ENCODE assay signal across 20 cellular contexts in the genomic region with DNA sequence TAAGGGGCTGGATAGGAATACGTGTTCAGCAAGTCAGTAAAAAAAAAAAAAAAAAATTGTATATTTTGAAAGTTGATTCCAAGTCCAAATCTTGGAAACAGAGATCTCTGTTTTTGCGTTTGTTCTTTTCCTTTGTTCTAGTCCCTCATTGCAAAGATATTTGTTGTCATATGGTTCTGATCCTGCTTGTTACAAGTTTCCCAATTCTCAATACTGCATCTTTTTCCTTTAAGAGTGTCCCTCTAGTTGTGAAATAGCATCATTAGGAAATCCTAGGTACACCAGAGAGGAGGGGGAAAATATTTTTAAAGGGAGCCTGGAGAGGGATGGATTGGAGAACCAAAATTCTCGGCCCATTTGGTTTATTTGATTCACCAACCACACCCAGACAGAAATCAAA.
DNase-seq lines count a peak whose midpoint lies in the region; ATAC-seq and TF ChIP-seq lines count a peak whose summit lies in the region.
"Had no signal": no experiment of that assay in that cellular context is flagged by ENCODE, and none has a peak within 500 bp of the region (broad histone marks: within the 10 kb centered on the region; RNA-seq: fewer than 3 reads in every experiment).

No MANE protein-coding gene starts in this region.

- H3K36me3 ChIP-seq in GM23248 (ENCODE audit: low read depth), result no peaks in the 10 kb centered on the region
- no peaks in the 10 kb centered on the region for H3K36me3 ChIP-seq in breast epithelium
- no peaks in the 10 kb centered on the region for H3K36me3 ChIP-seq in left lung
- no peaks in the 10 kb centered on the region for H3K36me3 ChIP-seq in upper lobe of right lung
- H3K36me3 ChIP-seq: BE2C, HAP-1, SJCRH30 had no signal

- peak overlapping the region; percentile 58 for H2AFZ ChIP-seq in GM23248

- no peaks in the 10 kb centered on the region for H3K9me2 ChIP-seq in GM23248 (ENCODE audit: insufficient read depth)

- peaks cover 36% of the 10 kb centered on the region for H3F3A ChIP-seq in GM23248 (ENCODE audit: insufficient read depth)

- no peak for TF ChIP-seq POLR2A in breast epithelium (IDR thresholded peaks at IDR 0.05)

- no peak overlapping the region for H3K9ac ChIP-seq in GM23248

- peak; percentile 39 for DNase-seq in GM23248
- no peak for DNase-seq in breast epithelium (ENCODE audit: low spot score in 2 of 2)
- DNase-seq in left lung, result no peak
- DNase-seq in upper lobe of right lung, result no peak
- no peak for DNase-seq in stimulated activated CD4-positive, alpha-beta T cell treated with anti-CD3 and anti-CD28 coated beads, Interleukin-1b, Interleukin-23, amount 100 ng/mL, for 48 hours
- DNase-seq in activated gamma-delta T cell (lab: John Stamatoyannopoulos, UW), result no peak
- DNase-seq: BE2C; CD4-positive, CD25-positive, alpha-beta regulatory T cell; COR-L47; DMS 273 treated with DMSO at 0.1 percent for 48 hours; IMR-90; NCI-H1048; NCI-H1436; NCI-H2029; NCI-H345; NCI-H524 treated with DMSO at 0.1 percent for 48 hours; SJCRH30 had no signal

- WGBS in GM23248 (ENCODE audit: low coverage in 1 of 2, low lambda C conversion rate in 2 of 2, missing lambda C conversion rate in 2 of 2), 2 experiments, result 16 to 23% methylated on average over 3 of the region's 3 CpGs

- no peaks in the 10 kb centered on the region for H4K20me1 ChIP-seq in GM23248 (ENCODE audit: insufficient read depth)

- H3K79me2 ChIP-seq in GM23248 (ENCODE audit: insufficient read depth), result no peaks in the 10 kb centered on the region

- H3K4me1 ChIP-seq in GM23248 (ENCODE audit: insufficient read depth) (peaks cover 54% of the 10 kb centered on the region), breast epithelium (no peaks in the 10 kb centered on the region), left lung (peaks cover 0 to 11% of the 10 kb centered on the region in 2 donors), upper lobe of right lung (peaks cover 7% of the 10 kb centered on the region)
- H3K4me1 ChIP-seq: BE2C, SJCRH30 had no signal

- peak overlapping the region; percentile 77 for H3K4me2 ChIP-seq in GM23248 (ENCODE audit: unreplicated experiment)

- intact Hi-C loops in breast epithelium (cut with DNase I; ENCODE audit: low total_unique reads), result no loop called here
- intact Hi-C loops in left lung (cut with DNase I), result no loop called here
- intact Hi-C loops in upper lobe of right lung (cut with DNase I), result no loop called here

- 0 out of 2 replicates have a peak overlapping the region, but pooled peaks have one; percentile 2 for H3K4me3 ChIP-seq in GM23248
- H3K4me3 ChIP-seq in breast epithelium, result no peak overlapping the region
- no peak overlapping the region for H3K4me3 ChIP-seq in left lung
- no peak overlapping the region for H3K4me3 ChIP-seq in upper lobe of right lung
- H3K4me3 ChIP-seq: HAP-1, SJCRH30 had no signal

- in situ Hi-C loops in GM23248 (cut with MboI), result no loop called here

- TF ChIP-seq CTCF in breast epithelium (IDR thresholded peaks at IDR 0.05) (no peak), left lung (IDR thresholded peaks at IDR 0.05) (no peak), upper lobe of right lung (IDR thresholded peaks at IDR 0.05) (no peak)

- H3K27ac ChIP-seq in GM23248 (peak overlapping the region; percentile 65; the same call in 1 of the 2 replicates), breast epithelium (peak overlapping the region; percentile 41 to 57), left lung (peak overlapping the region; percentile 14 to 74), upper lobe of right lung (peak overlapping the region; percentile 8)
- H3K27ac ChIP-seq: HL-60, SJCRH30 had no signal

- H3K9me3 ChIP-seq in GM23248 (ENCODE audit: low read depth) (no peaks in the 10 kb centered on the region), breast epithelium (no peaks in the 10 kb centered on the region), left lung (no peaks in the 10 kb centered on the region), upper lobe of right lung (no peaks in the 10 kb centered on the region)
- H3K9me3 ChIP-seq: BE2C, HAP-1, SJCRH30 had no signal

- peak; percentile 5 for ATAC-seq in left lung
- ATAC-seq in upper lobe of right lung, result no peak
- ATAC-seq in GM19324 (IDR thresholded peaks at IDR 0.05; ENCODE audit: low FRiP score, unreplicated experiment), result no peak

- H3K27me3 ChIP-seq in GM23248 (replicated peaks; ENCODE audit: insufficient read depth) (no peaks in the 10 kb centered on the region), breast epithelium (no peaks in the 10 kb centered on the region), left lung (no peaks in the 10 kb centered on the region), upper lobe of right lung (no peaks in the 10 kb centered on the region)
- H3K27me3 ChIP-seq: BE2C, SJCRH30 had no signal

Comparison
In these comparisons a context has a peak if more than half of its experiments do, and no peak if none do; other contexts are left out.
1. H3K27ac ChIP-seq: peak in every context shown above with its lines; median percentile 65 in GM23248; 49 in breast epithelium; 44 in left lung; 8 in upper lobe of right lung.